ENCODE assay signal across 10 cellular contexts in genomic region chr11:18722293-18722637, GRCh38. TPM values are rescaled to one million over a fixed set of nuclear protein-coding genes. Genes with fewer than 3 reads are reported as not detected.
DNase-seq lines count a peak whose midpoint lies in the region; ATAC-seq and TF ChIP-seq lines count a peak whose summit lies in the region.
"Had no signal": no experiment of that assay in that cellular context is flagged by ENCODE, and none has a peak within 500 bp of the region (broad histone marks: within the 10 kb centered on the region; RNA-seq: fewer than 3 reads in every experiment).

No MANE protein-coding gene starts in this region.

- no peak overlapping the region for H3K27ac Mint-ChIP-seq in mesothelial cell of epicardium
- H3K27ac Mint-ChIP-seq: activated T-helper 2 cell treated with anti-CD3 and anti-CD28 coated beads, Interferon-gamma antibody, Interleukin-2, Interleukin-4, amounts not matched to agents 10 μg/mL and 5 μg/mL and 100 μg/mL, durations not matched to agents 14 hours and 24 hours and 36 hours had no signal

- H3K4me3 ChIP-seq in BLaER1 treated with 17β-estradiol and CSF1 and Interleukin-3, amounts not matched to agents 10 nM and 100 nM: peak overlapping the region; percentile 51 to 78 (median 73); a peak in 18 of 20 replicates

- H3K4me2 ChIP-seq in BLaER1 treated with 17β-estradiol and CSF1 and Interleukin-3, amounts not matched to agents 10 nM and 100 nM: peak overlapping the region; percentile 93 to 100 (median 94)

- TF ChIP-seq CTCF in RWPE1 (conservative IDR thresholded peaks at IDR 0.05; ENCODE audit: low read depth): peak; percentile 18; the same call in 1 of the 2 replicates
- TF ChIP-seq CTCF in mesothelial cell of epicardium (IDR thresholded peaks at IDR 0.05; ENCODE audit: unreplicated experiment): peak; percentile 63
- TF ChIP-seq CTCF in foreskin keratinocyte (conservative IDR thresholded peaks at IDR 0.05): no peak

- peak overlapping the region in 3 of 11 experiments; percentile 74 to 81 (median 79); a peak in 3 of 22 replicates for H3K27ac ChIP-seq in BLaER1 treated with 17β-estradiol and CSF1 and Interleukin-3, amounts not matched to agents 10 nM and 100 nM
- no peak overlapping the region for H3K27ac ChIP-seq in RWPE1
- no peak overlapping the region for H3K27ac ChIP-seq in foreskin keratinocyte

- peaks cover 4 to 32% (median 14%) of the 10 kb centered on the region in 10 experiments; a peak in 16 of 20 replicates for H3K4me1 ChIP-seq in BLaER1 treated with 17β-estradiol and CSF1 and Interleukin-3, amounts not matched to agents 10 nM and 100 nM
- H3K4me1 ChIP-seq in foreskin keratinocyte: peaks cover 11% of the 10 kb centered on the region

- H3K4me1 Mint-ChIP-seq in mesothelial cell of epicardium: peaks cover 19% of the 10 kb centered on the region

- ATAC-seq in GM19463 (IDR thresholded peaks at IDR 0.05; ENCODE audit: unreplicated experiment): peak; percentile 7
- ATAC-seq in foreskin keratinocyte: no peak
- ATAC-seq in HG03439 (IDR thresholded peaks at IDR 0.05; ENCODE audit: unreplicated experiment): no peak

- no peaks in the 10 kb centered on the region for H3K27me3 ChIP-seq in BLaER1 treated with 17β-estradiol and CSF1 and Interleukin-3, amounts not matched to agents 10 nM and 100 nM
- no peaks in the 10 kb centered on the region for H3K27me3 ChIP-seq in foreskin keratinocyte

- H3K9ac ChIP-seq in BLaER1 treated with 17β-estradiol and CSF1 and Interleukin-3, amounts not matched to agents 10 nM and 100 nM: peak overlapping the region in 8 of 11 experiments; percentile 76 to 85 (median 82); a peak in 14 of 22 replicates

- H3K27me3 Mint-ChIP-seq in mesothelial cell of epicardium (ENCODE audit: low read depth): peaks cover 23% of the 10 kb centered on the region

- H3K36me3 ChIP-seq in BLaER1 treated with 17β-estradiol and CSF1 and Interleukin-3, amounts not matched to agents 10 nM and 100 nM: no peaks in the 10 kb centered on the region

- no peaks in the 10 kb centered on the region for H3K36me3 Mint-ChIP-seq in mesothelial cell of epicardium

- no peaks in the 10 kb centered on the region for H3K9me3 Mint-ChIP-seq in mesothelial cell of epicardium
- H3K9me3 Mint-ChIP-seq: activated T-helper 2 cell treated with anti-CD3 and anti-CD28 coated beads, Interferon-gamma antibody, Interleukin-2, Interleukin-4, amounts not matched to agents 10 μg/mL and 5 μg/mL and 100 μg/mL, durations not matched to agents 14 hours and 24 hours and 36 hours had no signal

- H3K9me3 ChIP-seq in BLaER1 treated with 17β-estradiol and CSF1 and Interleukin-3, amounts not matched to agents 10 nM and 100 nM (replicated peaks in 1 of 11): no peaks in the 10 kb centered on the region

- CTCF ChIA-PET in RWPE1 (lab: Yijun Ruan, JAX): interaction anchor here (0.7 to 1.5 kb wide), 7 partner anchors 9 to 740 kb away, joined by 3 to 6 read pairs (median 4); no protein-coding TSS in a partner anchor

- DNase-seq in RWPE1 (ENCODE audit: low spot score) (no peak), mesothelial cell of epicardium (ENCODE audit: low spot score in 2 of 2, unreplicated experiment in 2 of 2) (no peak), foreskin keratinocyte (no peak), NCI-H2227 treated with DMSO at 0.1 percent for 48 hours (lab: John Stamatoyannopoulos, UW) (no peak)
- DNase-seq in central memory CD4-positive, alpha-beta T cell: no peak

- no peaks in the 10 kb centered on the region for H4K20me1 ChIP-seq in BLaER1 treated with 17β-estradiol and CSF1 and Interleukin-3, amounts not matched to agents 10 nM and 100 nM

- H3K4me3 Mint-ChIP-seq in mesothelial cell of epicardium: peak overlapping the region; percentile 81

- POLR2A ChIA-PET in RWPE1 (lab: Yijun Ruan, JAX; ENCODE audit: low non-redundant PET): no interaction called here

RNA-seq across cellular contexts. Expression of gene IGSF22, which starts 3.7 kb away (rescaled TPM):
- total RNA-seq in mesothelial cell of epicardium (0.24 to 0.47 TPM (median 0.45 TPM) in 3 replicates), foreskin keratinocyte (0.27 and 0.46 TPM in 2 replicates)
- 0.42 and 0.47 TPM in 2 replicates for polyA plus RNA-seq in foreskin keratinocyte
- polyA plus RNA-seq: fibroblast of lung had no signal

RNA-seq across cellular contexts. Expression of gene TMEM86A, which starts 23.7 kb away (rescaled TPM):
- total RNA-seq in mesothelial cell of epicardium (6.6 to 7.9 TPM (median 7.4 TPM) in 3 replicates), foreskin keratinocyte (0.71 and 1.3 TPM in 2 replicates)
- 0.71 and 1.7 TPM in 2 replicates for polyA plus RNA-seq in foreskin keratinocyte
